ENCODE assay signal across 14 cellular contexts in the genomic region with DNA sequence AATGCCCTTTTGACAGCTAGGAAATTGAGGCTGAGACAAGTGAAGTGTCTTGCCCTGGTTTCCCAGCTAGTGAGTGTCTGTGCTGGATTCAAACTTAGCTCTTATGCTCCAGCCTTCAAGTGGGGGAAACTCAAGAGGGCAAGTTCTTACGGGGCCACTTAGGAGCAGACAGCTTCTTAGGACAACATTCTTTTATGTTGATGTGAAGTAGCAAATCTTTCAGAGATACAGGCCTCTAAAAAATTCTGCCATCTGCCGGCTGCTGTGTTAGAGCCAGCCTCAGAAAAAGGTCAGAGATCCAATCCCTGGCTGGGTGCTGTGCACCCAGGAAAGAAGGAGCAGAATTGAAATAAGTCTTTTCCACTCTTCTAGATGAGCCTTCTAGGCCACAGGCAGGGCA. TPM values are rescaled to one million over a fixed set of nuclear protein-coding genes. Genes with fewer than 3 reads are reported as not detected.
DNase-seq lines count a peak whose midpoint lies in the region; ATAC-seq and TF ChIP-seq lines count a peak whose summit lies in the region.
"Had no signal": no experiment of that assay in that cellular context is flagged by ENCODE, and none has a peak within 500 bp of the region (broad histone marks: within the 10 kb centered on the region; RNA-seq: fewer than 3 reads in every experiment).

No MANE protein-coding gene starts in this region.

- H3K36me3 ChIP-seq in ascending aorta (no peaks in the 10 kb centered on the region), spleen (peaks cover 0 to 35% (median 0%) of the 10 kb centered on the region in 6 donors), GM23338 (ENCODE audit: insufficient read depth) (no peaks in the 10 kb centered on the region)

- H3K4me1 Mint-ChIP-seq in effector memory CD8-positive, alpha-beta T cell (ENCODE audit: low read depth in 2 of 2) = peaks cover 0 to 1% of the 10 kb centered on the region in 2 donors
- H3K4me1 Mint-ChIP-seq in GM23338 = peaks cover 32% of the 10 kb centered on the region
- H3K4me1 Mint-ChIP-seq: stimulated activated naive CD8-positive, alpha-beta T cell treated with anti-CD3 and anti-CD28 coated beads, Interleukin-15, amount 100 ng/mL, for 72 hours had no signal

- no peak overlapping the region for H3K4me3 ChIP-seq in ascending aorta
- H3K4me3 ChIP-seq in right cardiac atrium (ENCODE audit: low read length) = no peak overlapping the region
- no peak overlapping the region for H3K4me3 ChIP-seq in spleen
- H3K4me3 ChIP-seq in GM23338 = no peak overlapping the region

- no peak overlapping the region for H2AFZ ChIP-seq in GM23338

- peaks cover 13 to 38% of the 10 kb centered on the region in 2 donors for H3K27me3 Mint-ChIP-seq in effector memory CD8-positive, alpha-beta T cell
- H3K27me3 Mint-ChIP-seq in GM23338 (ENCODE audit: insufficient read depth, low read depth, poor library complexity) = peaks cover 13% of the 10 kb centered on the region
- H3K27me3 Mint-ChIP-seq: stimulated activated naive CD8-positive, alpha-beta T cell treated with anti-CD3 and anti-CD28 coated beads, Interleukin-15, amount 100 ng/mL, for 72 hours had no signal

- H3K79me2 ChIP-seq in GM23338 (replicated peaks; ENCODE audit: insufficient read depth) = no peaks in the 10 kb centered on the region; the same call in 1 of the 2 replicates

- H3K4me1 ChIP-seq in ascending aorta (peaks cover 0 to 22% of the 10 kb centered on the region in 2 donors), right cardiac atrium (ENCODE audit: control insufficient read depth, insufficient read depth, low read length) (peaks cover 51% of the 10 kb centered on the region), spleen (peaks cover 22 to 97% (median 65%) of the 10 kb centered on the region in 6 donors), GM23338 (ENCODE audit: insufficient read depth) (peaks cover 22% of the 10 kb centered on the region)

- H3K4me3 Mint-ChIP-seq in effector memory CD8-positive, alpha-beta T cell = no peak overlapping the region
- no peak overlapping the region for H3K4me3 Mint-ChIP-seq in GM23338
- H3K4me3 Mint-ChIP-seq: stimulated activated naive CD8-positive, alpha-beta T cell treated with anti-CD3 and anti-CD28 coated beads, Interleukin-15, amount 100 ng/mL, for 72 hours had no signal

- TF ChIP-seq CTCF in ascending aorta (IDR thresholded peaks at IDR 0.05) (peak in 1 of 3 experiments; percentile 8), spleen (IDR thresholded peaks at IDR 0.05 in 8 of 11, conservative IDR thresholded peaks at IDR 0.05 in 3 of 11) (no peak), GM23338 (conservative IDR thresholded peaks at IDR 0.05; ENCODE audit: low read depth in 2 of 2) (no peak)

- peak overlapping the region; percentile 15 to 31 for H3K27ac ChIP-seq in ascending aorta
- H3K27ac ChIP-seq in right cardiac atrium (ENCODE audit: low read length) = peak overlapping the region; percentile 93
- H3K27ac ChIP-seq in spleen = peak overlapping the region in 6 of 8 donors; percentile 49 to 78 (median 72)
- no peak overlapping the region for H3K27ac ChIP-seq in GM23338 (ENCODE audit: low read depth)

- no peaks in the 10 kb centered on the region for H3K9me2 ChIP-seq in GM23338 (ENCODE audit: insufficient read depth)

- DNase-seq in ELR (ENCODE audit: low read depth) (peak; percentile 36), ascending aorta (ENCODE audit: low spot score in 2 of 2) (no peak), right cardiac atrium (no peak), spleen (no peak), GM23338 (ENCODE audit: low spot score) (no peak)
- DNase-seq in effector memory CD8-positive, alpha-beta T cell = no peak
- no peak for DNase-seq in activated naive CD4-positive, alpha-beta T cell treated with Interleukin-2 at 50 U/mL for 16 hours
- DNase-seq: activated CD4-positive, alpha-beta T cell treated with anti-CD3 and anti-CD28 coated beads, Interleukin-2, amount 50 U/mL, for 48 hours; NCI-H1694; NCI-H748 treated with DMSO at 0.1 percent for 48 hours; small intestine; stimulated activated naive CD8-positive, alpha-beta T cell treated with anti-CD3 and anti-CD28 coated beads, Interleukin-15, amount 100 ng/mL, for 72 hours; T1000 had no signal

- no peaks in the 10 kb centered on the region for H3K9me3 Mint-ChIP-seq in effector memory CD8-positive, alpha-beta T cell
- H3K9me3 Mint-ChIP-seq in GM23338 = no peaks in the 10 kb centered on the region
- H3K9me3 Mint-ChIP-seq: stimulated activated naive CD8-positive, alpha-beta T cell treated with anti-CD3 and anti-CD28 coated beads, Interleukin-15, amount 100 ng/mL, for 72 hours had no signal

- no peaks in the 10 kb centered on the region for H3K36me3 Mint-ChIP-seq in effector memory CD8-positive, alpha-beta T cell (ENCODE audit: insufficient read depth)
- H3K36me3 Mint-ChIP-seq in GM23338 (ENCODE audit: low read depth) = no peaks in the 10 kb centered on the region

- no peak overlapping the region for H3K27ac Mint-ChIP-seq in effector memory CD8-positive, alpha-beta T cell
- H3K27ac Mint-ChIP-seq in GM23338 = no peak overlapping the region
- H3K27ac Mint-ChIP-seq: stimulated activated naive CD8-positive, alpha-beta T cell treated with anti-CD3 and anti-CD28 coated beads, Interleukin-15, amount 100 ng/mL, for 72 hours had no signal

- intact Hi-C loops in ascending aorta (cut with DNase I) = no loop called here
- intact Hi-C loops in right cardiac atrium (cut with DNase I) = no loop called here
- intact Hi-C loops in spleen (cut with DNase I; ENCODE audit: low total_unique reads) = no loop called here

- H3K27me3 ChIP-seq in ascending aorta = no peaks in the 10 kb centered on the region
- H3K27me3 ChIP-seq in right cardiac atrium (ENCODE audit: control insufficient read depth, insufficient read depth) = no peaks in the 10 kb centered on the region
- no peaks in the 10 kb centered on the region for H3K27me3 ChIP-seq in spleen (replicated peaks in 1 of 7)
- no peaks in the 10 kb centered on the region for H3K27me3 ChIP-seq in GM23338 (ENCODE audit: insufficient read depth)

- H3K9me3 ChIP-seq in ascending aorta (no peaks in the 10 kb centered on the region), right cardiac atrium (ENCODE audit: control insufficient read depth, low read length) (no peaks in the 10 kb centered on the region), spleen (no peaks in the 10 kb centered on the region)

- TF ChIP-seq POLR2A in spleen (IDR thresholded peaks at IDR 0.05) = no peak

- H3F3A ChIP-seq in GM23338 (replicated peaks; ENCODE audit: low read depth) = no peaks in the 10 kb centered on the region

- WGBS in right cardiac atrium = 55% methylated on average over 2 of the region's 2 CpGs
- WGBS in spleen, 5 donors = 58 to 74% (median 66%) methylated on average over 2 of the region's 2 CpGs

- no peak for ATAC-seq in right cardiac atrium
- no peak for ATAC-seq in effector memory CD8-positive, alpha-beta T cell (replicated peaks)
- ATAC-seq in HG03342 (IDR thresholded peaks at IDR 0.05; ENCODE audit: unreplicated experiment) = no peak
- no peak for ATAC-seq in GM23338
- ATAC-seq: stimulated activated naive CD8-positive, alpha-beta T cell treated with anti-CD3 and anti-CD28 coated beads, Interleukin-15, amount 100 ng/mL, for 72 hours had no signal

- no peak overlapping the region for H3K4me2 ChIP-seq in GM23338

- 0 out of 2 replicates have a peak, but pooled peaks cover 7% of the 10 kb centered on the region for H4K20me1 ChIP-seq in GM23338 (replicated peaks; ENCODE audit: insufficient read depth)

TF ChIP-seq in GM23338, 12 proteins besides CTCF, POLR2A, EP300 and RAD21 (continues in another document):
- TF ChIP-seq STAT1 (IDR thresholded peaks at IDR 0.05; ENCODE audit: unreplicated experiment) (no peak), EZH2phosphoT487 (IDR thresholded peaks at IDR 0.05; ENCODE audit: unreplicated experiment) (no peak), JUNB (IDR thresholded peaks at IDR 0.05; ENCODE audit: unreplicated experiment) (no peak)

RNA-seq across cellular contexts. Expression of a gene that starts 26.6 kb away (rescaled TPM):
- total RNA-seq in ascending aorta = 394 TPM
- total RNA-seq in right cardiac atrium = 100 to 1,000 TPM; 488 to 893 (median 598) TPM
- 412 TPM for polyA plus RNA-seq in right cardiac atrium
- total RNA-seq in spleen = 100 to 1,000 TPM; 171 to 689 (median 516) TPM
- 100 to 1,000 TPM in 1 of 3 donors, 10 to 100 TPM in 2; 19.7 to 104 (median 48.1) TPM for polyA plus RNA-seq in spleen
- 1.4 and 1.9 TPM in 2 replicates for total RNA-seq in GM23338 (2014; rRNA removed; shearing (Covaris generic))
- 3.5 and 4.3 TPM in 2 replicates for polyA plus RNA-seq in GM23338 (2016; fragmentation: Nextera tagmentation; extraction: Ambion mirVana)

Comparison
In these comparisons a context has a peak if more than half of its experiments do, and no peak if none do; other contexts are left out.
1. RNA of a gene that starts 26.6 kb away (total RNA-seq): 488 to 893 TPM in right cardiac atrium, 171 to 689 TPM in spleen and 394 TPM in ascending aorta (single experiment); 1.4 to 1.9 TPM in GM23338; every median in the first group is over 10 times any median in the second.